ENCODE assay signal across 8 cellular contexts in genomic region chr11:71888335-71889010, GRCh38. TPM values are rescaled to one million over a fixed set of nuclear protein-coding genes. Genes with fewer than 3 reads are reported as not detected.
"Had no signal": no experiment of that assay in that cellular context is flagged by ENCODE, and none has a peak within 500 bp of the region (broad histone marks: within the 10 kb centered on the region; RNA-seq: fewer than 3 reads in every experiment).

No MANE protein-coding gene starts in this region.

RNA-seq across cellular contexts. Expression of gene DEFB131B, which starts 10.2 kb away (rescaled TPM):
- total RNA-seq: activated B cell treated with CpG ODN at 0.5 μM for 24 hours; activated CD4-positive, alpha-beta T cell treated with anti-CD3 and anti-CD28 coated beads, Interleukin-2, amount 10 ng/mL, durations not matched to agents 24 days and 14 days; activated CD8-positive, alpha-beta memory T cell treated with anti-CD3 and anti-CD28 coated beads, Interleukin-2, amount 10 ng/mL, durations not matched to agents 7 days and 5 days; activated T-helper 1 cell treated with anti-CD3 and anti-CD28 coated beads, Interleukin-12 subunit alpha, Interleukin-12 subunit beta, Interleukin-2, Interleukin-4 antibody, amounts not matched to agents 30 ng/mL and 10 ng/mL and 1 ng/mL, durations not matched to agents 14 hours and 24 hours and 36 hours; astrocyte; cardiac septum; Peyer's patch; SJSA1 had no signal

RNA-seq across cellular contexts. Expression of gene DEFB108B, which starts 55.5 kb away (rescaled TPM):
- total RNA-seq: activated B cell treated with CpG ODN at 0.5 μM for 24 hours; activated CD4-positive, alpha-beta T cell treated with anti-CD3 and anti-CD28 coated beads, Interleukin-2, amount 10 ng/mL, durations not matched to agents 24 days and 14 days; activated CD8-positive, alpha-beta memory T cell treated with anti-CD3 and anti-CD28 coated beads, Interleukin-2, amount 10 ng/mL, durations not matched to agents 7 days and 5 days; activated T-helper 1 cell treated with anti-CD3 and anti-CD28 coated beads, Interleukin-12 subunit alpha, Interleukin-12 subunit beta, Interleukin-2, Interleukin-4 antibody, amounts not matched to agents 30 ng/mL and 10 ng/mL and 1 ng/mL, durations not matched to agents 14 hours and 24 hours and 36 hours; astrocyte; cardiac septum; Peyer's patch; SJSA1 had no signal
